ENCODE assay signal across 19 cellular contexts in the genomic region with DNA sequence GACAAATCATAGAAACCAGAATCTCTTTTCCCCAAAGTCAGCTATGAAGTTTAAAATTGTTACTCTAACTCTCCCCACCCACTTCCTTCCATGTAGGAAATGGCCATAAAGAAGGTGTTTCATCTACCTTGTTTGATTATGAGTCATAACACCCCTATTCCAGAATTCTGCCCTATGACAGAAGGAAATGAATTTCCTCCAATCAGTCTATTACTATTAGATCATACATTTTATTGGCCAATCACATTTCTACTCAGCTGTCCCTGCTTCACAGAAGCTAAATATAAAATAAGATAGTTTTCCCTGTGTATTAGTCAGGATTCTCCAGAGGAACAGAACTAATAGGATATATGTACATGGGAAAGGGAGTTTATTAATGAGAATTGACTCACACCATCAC.
DNase-seq lines count a peak whose midpoint lies in the region; ATAC-seq lines count a peak whose summit lies in the region.
"Had no signal": no experiment of that assay in that cellular context is flagged by ENCODE, and none has a peak within 500 bp of the region (broad histone marks: within the 10 kb centered on the region; RNA-seq: fewer than 3 reads in every experiment).

No MANE protein-coding gene starts in this region.

- ATAC-seq in GM21619 (IDR thresholded peaks at IDR 0.05; ENCODE audit: unreplicated experiment) = no peak
- ATAC-seq in sciatic nerve = no peak

- intact Hi-C loops in sciatic nerve (cut with DNase I) = no loop called here

- DNase-seq in A172 (ENCODE audit: low spot score) (peak; percentile 16), HT1080 (ENCODE audit: low read depth) (peak; percentile 50), dermis blood vessel endothelial cell (peak; percentile 77), kidney tubule cell (ENCODE audit: low spot score) (peak; percentile 36), sciatic nerve (ENCODE audit: low spot score) (no peak), cerebellar cortex (ENCODE audit: low spot score) (no peak)
- no peak for DNase-seq in stimulated activated CD8-positive, alpha-beta memory T cell treated with anti-CD3 and anti-CD28 coated beads, Interleukin-4, amount 100 ng/mL, for 48 hours
- DNase-seq: CD8-positive, alpha-beta memory T cell; DMS79; Karpas-422; MM.1S; NCI-H1092 treated with DMSO at 0.1 percent for 48 hours; NCI-H146; NCI-H2081; NCI-H2171 treated with DMSO at 0.1 percent for 48 hours; NCI-H446; Peyer's patch; Right ventricle myocardium superior had no signal

Comparison
In these comparisons a context has a peak if more than half of its experiments do, and no peak if none do; other contexts are left out.
1. DNase-seq: peak in A172 (single experiment), HT1080 (single experiment), dermis blood vessel endothelial cell (single experiment) and kidney tubule cell (single experiment); none in sciatic nerve (single experiment), stimulated activated CD8-positive, alpha-beta memory T cell treated with anti-CD3 and anti-CD28 coated beads, Interleukin-4, amount 100 ng/mL, for 48 hours (single experiment) and cerebellar cortex (single experiment).